Comparison of ENCODE assay signal across 1 cellular context in the genomic region with DNA sequence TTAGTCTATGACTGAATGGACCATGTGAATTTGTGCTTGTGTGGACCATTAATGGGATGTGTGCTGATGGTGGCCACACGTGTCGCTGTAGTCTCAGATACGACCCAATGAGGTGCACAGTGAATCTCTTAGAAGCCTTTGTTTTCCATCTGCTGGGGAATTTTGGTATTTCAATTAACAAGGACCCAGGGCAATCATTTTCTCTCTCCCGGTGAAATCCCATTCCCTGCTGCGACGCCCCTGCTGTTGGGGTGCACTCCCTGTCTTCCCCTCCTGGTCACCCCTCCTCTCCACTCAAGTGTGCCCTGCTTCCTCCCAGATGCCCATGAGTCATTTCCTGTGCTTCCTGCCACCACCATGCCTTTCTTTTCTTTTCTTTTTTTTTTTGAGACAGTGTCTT.
TF ChIP-seq lines count a peak whose summit lies in the region.

No MANE protein-coding gene starts in this region.

TF ChIP-seq in H1, 55 proteins besides CTCF, POLR2A, EP300 and RAD21:
- TF ChIP-seq JUN (IDR thresholded peaks at IDR 0.05; ENCODE audit: low read depth, low read length): no peak
- TF ChIP-seq, protein P1, sequence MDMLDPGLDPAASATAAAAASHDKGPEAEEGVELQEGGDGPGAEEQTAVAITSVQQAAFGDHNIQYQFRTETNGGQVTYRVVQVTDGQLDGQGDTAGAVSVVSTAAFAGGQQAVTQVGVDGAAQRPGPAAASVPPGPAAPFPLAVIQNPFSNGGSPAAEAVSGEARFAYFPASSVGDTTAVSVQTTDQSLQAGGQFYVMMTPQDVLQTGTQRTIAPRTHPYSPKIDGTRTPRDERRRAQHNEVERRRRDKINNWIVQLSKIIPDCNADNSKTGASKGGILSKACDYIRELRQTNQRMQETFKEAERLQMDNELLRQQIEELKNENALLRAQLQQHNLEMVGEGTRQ (IDR thresholded peaks at IDR 0.05; ENCODE audit: low read length): no peak
- TF ChIP-seq NANOG (IDR thresholded peaks at IDR 0.05; ENCODE audit: insufficient read depth, low read depth, low read length, poor library complexity, severe bottlenecking): no peak
- TF ChIP-seq KDM4A (IDR thresholded peaks at IDR 0.05; ENCODE audit: low read depth, low read length, severe bottlenecking): no peak
- no peak for TF ChIP-seq RNF2 (IDR thresholded peaks at IDR 0.05; ENCODE audit: borderline replicate concordance, low read depth, low read length, missing control alignments, poor library complexity, severe bottlenecking)
- no peak for TF ChIP-seq CHD1 (IDR thresholded peaks at IDR 0.05; ENCODE audit: low read depth, low read length)
- TF ChIP-seq BACH1 (IDR thresholded peaks at IDR 0.05; ENCODE audit: low read length): no peak
- no peak for TF ChIP-seq FOSL1 (IDR thresholded peaks at IDR 0.05; ENCODE audit: insufficient read depth, low read depth, low read length)
- no peak for TF ChIP-seq BCL11A (IDR thresholded peaks at IDR 0.05; ENCODE audit: low read depth in 2 of 2, low read length in 2 of 2)
- TF ChIP-seq POU5F1 (IDR thresholded peaks at IDR 0.05; ENCODE audit: low read depth, low read length): no peak
- no peak for TF ChIP-seq GABPA (IDR thresholded peaks at IDR 0.05; ENCODE audit: borderline replicate concordance, insufficient read depth, low read length)
- TF ChIP-seq CBX5 (IDR thresholded peaks at IDR 0.05; ENCODE audit: low read depth, low read length): no peak
